ENCODE assay signal across 8 cellular contexts in genomic region chr19:48511800-48512503, GRCh38. TPM values are rescaled to one million over a fixed set of nuclear protein-coding genes. Genes with fewer than 3 reads are reported as not detected.
DNase-seq lines count a peak whose midpoint lies in the region; ATAC-seq and TF ChIP-seq lines count a peak whose summit lies in the region.

Gene LMTK3 (minus strand): TSS chr19:48511835. CDS start chr19:48511576, 259 bp downstream.

- POLR2A ChIA-PET in CD4-positive, alpha-beta memory T cell (lab: Charles Lee; ENCODE audit: partially characterized antibody) = interaction anchor here (0.9 to 2.8 kb wide), 3 partner anchors 104 to 149 kb away, joined by 3 to 7 read pairs (median 6); partner anchors contain the start of genes RPL18, SPHK2, SYNGR4 and TMEM143

- no peaks in the 10 kb centered on the region for H3K36me3 ChIP-seq in CD4-positive, alpha-beta memory T cell (ENCODE audit: insufficient read depth, low read length)

- ATAC-seq in natural killer cell treated with Interleukin-12 subunit alpha and Interleukin-12 subunit beta and Interleukin-15 and Interleukin-18, amount 100 ng/mL, for 72 hours = peak; percentile 52 to 62
- ATAC-seq in left lobe of liver = no peak
- ATAC-seq in GM21390 (IDR thresholded peaks at IDR 0.05; ENCODE audit: unreplicated experiment) = no peak

- H3K27ac Mint-ChIP-seq in CD4-positive, alpha-beta memory T cell = peak within 1 kb of the TSS; percentile 75 to 92 (median 88)
- H3K27ac Mint-ChIP-seq in natural killer cell treated with Interleukin-12 subunit alpha and Interleukin-12 subunit beta and Interleukin-15 and Interleukin-18, amount 100 ng/mL, for 72 hours = peak within 1 kb of the TSS in 1 of 2 donors; percentile 31

- CTCF ChIA-PET in CD4-positive, alpha-beta memory T cell (lab: Charles Lee; ENCODE audit: partially characterized antibody) = interaction anchor here (1.4 kb wide), 1 partner anchor 22 kb away, joined by 4 read pairs; no protein-coding TSS in a partner anchor

- H3K36me3 Mint-ChIP-seq in CD4-positive, alpha-beta memory T cell = peaks cover 7 to 12% of the 10 kb centered on the region in 2 donors
- no peaks in the 10 kb centered on the region for H3K36me3 Mint-ChIP-seq in natural killer cell treated with Interleukin-12 subunit alpha and Interleukin-12 subunit beta and Interleukin-15 and Interleukin-18, amount 100 ng/mL, for 72 hours

- no peaks in the 10 kb centered on the region for H3K9me3 Mint-ChIP-seq in CD4-positive, alpha-beta memory T cell
- no peaks in the 10 kb centered on the region for H3K9me3 Mint-ChIP-seq in natural killer cell treated with Interleukin-12 subunit alpha and Interleukin-12 subunit beta and Interleukin-15 and Interleukin-18, amount 100 ng/mL, for 72 hours

- no peaks in the 10 kb centered on the region for H3K9me3 ChIP-seq in CD4-positive, alpha-beta memory T cell (ENCODE audit: control insufficient read depth in 1 of 2, low read length in 2 of 2)

- H3K4me3 ChIP-seq in CD4-positive, alpha-beta memory T cell (ENCODE audit: low read length in 2 of 2) = peak within 1 kb of the TSS; percentile 54 to 76
- H3K4me3 ChIP-seq in NB4 (ENCODE audit: low read depth, low read length) = no peak within 1 kb of the TSS

- no peak for TF ChIP-seq CTCF in NB4 (IDR thresholded peaks at IDR 0.05; ENCODE audit: low read depth, low read length)

- no peaks in the 10 kb centered on the region for H3K27me3 Mint-ChIP-seq in CD4-positive, alpha-beta memory T cell
- H3K27me3 Mint-ChIP-seq in natural killer cell treated with Interleukin-12 subunit alpha and Interleukin-12 subunit beta and Interleukin-15 and Interleukin-18, amount 100 ng/mL, for 72 hours = no peaks in the 10 kb centered on the region

- peak within 1 kb of the TSS; percentile 39 for H3K27ac ChIP-seq in CD4-positive, alpha-beta memory T cell (ENCODE audit: low read depth, low read length)
- peak within 1 kb of the TSS; percentile 95 for H3K27ac ChIP-seq in temporal lobe (ENCODE audit: low read depth, low read length)

- TF ChIP-seq POLR2A in NB4 (IDR thresholded peaks at IDR 0.05; ENCODE audit: extremely low read depth, insufficient read length) = no peak

- no peaks in the 10 kb centered on the region for H3K27me3 ChIP-seq in CD4-positive, alpha-beta memory T cell (ENCODE audit: insufficient read depth, low read length)

- H3K4me1 ChIP-seq in CD4-positive, alpha-beta memory T cell (ENCODE audit: insufficient read depth, low read length) = peaks cover 27% of the 10 kb centered on the region

- intact Hi-C loops in CD4-positive, alpha-beta memory T cell (cut with micrococcal nuclease) = loop anchor here (1.0 to 5.0 kb wide), 4 partner anchors 43 to 1130 kb away; partner anchors contain the start of genes CYTH2, GRWD1, RRAS and SCAF1

- DNase-seq in CD4-positive, alpha-beta memory T cell = peak; percentile 80 to 94 (median 86)
- DNase-seq in NB4 (ENCODE audit: low read depth) (peak; percentile 86), cerebellar nuclear complex (lab: John Stamatoyannopoulos, UW) (peak; percentile 72 to 91), left lobe of liver (ENCODE audit: low spot score) (no peak)
- peak; percentile 58 for DNase-seq in activated CD4-positive, CD25-positive, alpha-beta regulatory T cell treated with anti-CD3 and anti-CD28 coated beads, Interleukin-2, amount 50 U/mL, for 72 hours
- peak; percentile 60 for DNase-seq in natural killer cell treated with Interleukin-12 subunit alpha and Interleukin-12 subunit beta and Interleukin-15 and Interleukin-18, amount 100 ng/mL, for 72 hours (ENCODE audit: low spot score)

- peak within 1 kb of the TSS in 7 of 8 donors; percentile 87 to 94 (median 90) for H3K4me3 Mint-ChIP-seq in CD4-positive, alpha-beta memory T cell
- peak within 1 kb of the TSS; percentile 74 for H3K4me3 Mint-ChIP-seq in natural killer cell treated with Interleukin-12 subunit alpha and Interleukin-12 subunit beta and Interleukin-15 and Interleukin-18, amount 100 ng/mL, for 72 hours

- H3K4me1 Mint-ChIP-seq in CD4-positive, alpha-beta memory T cell = peaks cover 8 to 16% (median 12%) of the 10 kb centered on the region in 4 donors
- peaks cover 0 to 14% of the 10 kb centered on the region in 2 donors for H3K4me1 Mint-ChIP-seq in natural killer cell treated with Interleukin-12 subunit alpha and Interleukin-12 subunit beta and Interleukin-15 and Interleukin-18, amount 100 ng/mL, for 72 hours (ENCODE audit: low read depth in 2 of 2)

RNA-seq across cellular contexts. Expression of gene LMTK3, which starts in this region (rescaled TPM):
- 10 to 100 TPM; 18.5 to 20.6 TPM for total RNA-seq in CD4-positive, alpha-beta memory T cell
- polyA plus RNA-seq in CD4-positive, alpha-beta memory T cell = under 1 TPM in 1 of 2 donors, not detected in 1; 0.17 TPM
- 1 to 10 TPM in 1 of 2 donors, under 1 TPM in 1; 0.40 to 1.3 TPM for total RNA-seq in natural killer cell treated with Interleukin-12 subunit alpha and Interleukin-12 subunit beta and Interleukin-15 and Interleukin-18, amount 100 ng/mL, for 72 hours
- total RNA-seq in temporal lobe (19.4 TPM), left lobe of liver (0.43 TPM)

Comparison
In these comparisons a context has a peak if more than half of its experiments do, and no peak if none do; other contexts are left out.
1. ATAC-seq: peak in natural killer cell treated with Interleukin-12 subunit alpha and Interleukin-12 subunit beta and Interleukin-15 and Interleukin-18, amount 100 ng/mL, for 72 hours (2 of 2); none in left lobe of liver (single experiment) and GM21390 (single experiment).